ENCODE assay signal across 8 cellular contexts in genomic region chrX:16946361-16946964, GRCh38.
A peak's percentile ranks its signal among the peaks of the same experiment; 100 is the strongest.
DNase-seq lines count a peak whose midpoint lies in the region; ATAC-seq and TF ChIP-seq lines count a peak whose summit lies in the region.

Gene REPS2 (plus strand): TSS chrX:16946658. CDS start chrX:16946862, 204 bp downstream.

- H3K4me3 ChIP-seq in AG04449 (ENCODE audit: low read depth, low read length) (peak within 1 kb of the TSS; percentile 52), choroid plexus epithelial cell (ENCODE audit: low read depth, low read length) (peak within 1 kb of the TSS; percentile 59)

- CTCF ChIA-PET in AG04449 (lab: Yijun Ruan, JAX), result no interaction called here

- POLR2A ChIA-PET in AG04449 (lab: Yijun Ruan, JAX), result no interaction called here

- TF ChIP-seq CTCF in AG04449 (IDR thresholded peaks at IDR 0.05; ENCODE audit: insufficient read depth, low read length, missing control alignments), result no peak
- no peak for TF ChIP-seq CTCF in choroid plexus epithelial cell (conservative IDR thresholded peaks at IDR 0.05; ENCODE audit: low read depth, low read length)

- peak within 1 kb of the TSS; percentile 52 for H3K27ac ChIP-seq in layer of hippocampus (ENCODE audit: low read depth, low read length)

- DNase-seq in AG04449 (ENCODE audit: low read depth, low spot score) (no peak), NCI-H345 treated with DMSO at 0.1 percent for 48 hours (lab: John Stamatoyannopoulos, UW; ENCODE audit: unreplicated experiment) (peak; percentile 64), choroid plexus epithelial cell (ENCODE audit: low read depth) (peak; percentile 56)
- DNase-seq in activated CD4-positive, alpha-beta T cell treated with anti-CD3 and anti-CD28 coated beads for 4 hours, result peak; percentile 73 to 80
- DNase-seq in stimulated activated CD4-positive, alpha-beta T cell treated with anti-CD3 and anti-CD28 coated beads, Interleukin-1b, Interleukin-23, amount 100 ng/mL, for 1 hour (ENCODE audit: low read depth in 2 of 2), result peak; percentile 48 to 61

- ATAC-seq in GM18907 (IDR thresholded peaks at IDR 0.05; ENCODE audit: unreplicated experiment), result peak; percentile 91
- ATAC-seq in HG03135 (IDR thresholded peaks at IDR 0.05; ENCODE audit: unreplicated experiment), result peak; percentile 86

- no peaks in the 10 kb centered on the region for H3K27me3 ChIP-seq in layer of hippocampus (ENCODE audit: control insufficient read depth, insufficient read depth, low read length)
